ENCODE assay signal across 25 cellular contexts in the genomic region with DNA sequence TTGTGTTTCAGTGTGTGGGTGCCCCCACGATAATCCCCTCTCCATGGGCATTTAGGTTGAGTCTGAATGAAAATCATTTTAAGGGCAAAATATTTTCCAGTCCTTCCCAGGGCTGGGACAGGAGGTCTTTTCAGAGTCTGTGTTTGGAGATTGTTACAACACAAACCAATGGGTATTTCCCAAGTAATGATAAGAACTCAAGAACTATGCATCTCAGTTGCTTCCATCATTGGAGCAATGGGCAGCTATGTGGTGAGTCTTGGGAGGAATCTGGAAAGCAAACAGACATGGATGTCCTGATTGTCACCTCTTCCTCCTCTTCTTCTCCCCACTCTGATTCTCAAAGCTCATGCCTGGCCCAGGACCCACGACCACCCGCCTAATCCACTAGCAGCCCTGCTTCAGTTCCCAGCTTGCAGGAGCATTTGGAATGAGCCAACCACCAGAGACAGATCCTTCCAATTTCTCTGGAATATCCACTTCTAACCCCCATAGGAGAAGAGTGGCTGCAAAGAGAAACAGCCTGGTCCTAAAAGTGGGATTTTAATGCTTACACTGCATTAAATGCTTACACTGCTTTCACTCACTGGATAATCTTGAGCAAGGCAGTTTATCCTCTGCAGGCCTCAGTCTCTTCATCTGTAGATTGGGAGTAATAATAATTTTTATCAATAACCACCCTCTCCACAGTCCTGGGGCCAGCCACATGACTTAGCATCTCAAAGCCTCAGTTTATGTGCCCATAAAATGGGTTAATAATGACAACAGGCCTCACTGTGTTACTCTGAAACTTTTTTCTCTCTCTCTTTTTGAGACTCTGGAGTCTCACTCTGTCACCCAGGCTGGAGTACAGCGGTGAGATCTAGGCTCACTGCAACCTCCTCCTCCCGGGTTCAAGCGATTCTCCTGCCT.
"Had no signal": no experiment of that assay in that cellular context is flagged by ENCODE, and none has a peak within 500 bp of the region (broad histone marks: within the 10 kb centered on the region; RNA-seq: fewer than 3 reads in every experiment).

No MANE protein-coding gene starts in this region.

- H3K4me3 ChIP-seq: heart left ventricle, lung, thyroid gland had no signal

- DNase-seq: activated CD4-positive, alpha-beta T cell treated with anti-CD3 and anti-CD28 coated beads, Interleukin-2, amount 10 ng/mL, durations not matched to agents 7 days and 5 days; activated CD4-positive, CD25-positive, alpha-beta regulatory T cell treated with anti-CD3 and anti-CD28 coated beads, Interleukin-2, amount 50 U/mL, for 72 hours; activated CD8-positive, alpha-beta memory T cell treated with anti-CD3 and anti-CD28 coated beads, Interleukin-2, amount 10 ng/mL, durations not matched to agents 7 days and 5 days; activated CD8-positive, alpha-beta T cell treated with anti-CD3 and anti-CD28 coated beads for 36 hours; activated effector memory CD4-positive, alpha-beta T cell treated with anti-CD3 and anti-CD28 coated beads, Interleukin-2, amount 50 U/mL, for 16 hours; activated naive CD4-positive, alpha-beta T cell treated with anti-CD3 and anti-CD28 coated beads, Interleukin-2, amount 10 ng/mL, durations not matched to agents 7 days and 5 days; activated T-cell treated with anti-CD3 and anti-CD28 coated beads for 4 hours; anterior cingulate cortex; central memory CD4-positive, alpha-beta T cell; effector memory CD4-positive, alpha-beta T cell; retina; stimulated activated CD4-positive, alpha-beta T cell treated with anti-CD3 and anti-CD28 coated beads, Interleukin-12 subunit alpha, Interleukin-12 subunit beta, amount 100 ng/mL, for 4 hours; stimulated activated CD4-positive, alpha-beta T cell treated with anti-CD3 and anti-CD28 coated beads, Interleukin-4, amount 100 ng/mL, for 4 hours; stimulated activated naive CD8-positive, alpha-beta T cell treated with anti-CD3 and anti-CD28 coated beads, Interleukin-15, Interleukin-2, amounts not matched to agents 100 U/mL and 50 U/mL, for 24 hours; substantia nigra; T-cell; WERI-Rb-1 had no signal

- H3K27ac ChIP-seq: thyroid gland, WERI-Rb-1 had no signal

- FAIRE-seq: colon, kidney, TTC549 had no signal

- H3K27me3 ChIP-seq: thyroid gland had no signal

- H3K9me3 ChIP-seq: thyroid gland had no signal

- H3K4me1 ChIP-seq: heart left ventricle, thyroid gland had no signal

- ATAC-seq: activated CD8-positive, alpha-beta memory T cell treated with anti-CD3 and anti-CD28 coated beads, Interleukin-2, amount 10 ng/mL, durations not matched to agents 7 days and 5 days; activated CD8-positive, alpha-beta T cell treated with anti-CD3 and anti-CD28 coated beads for 36 hours; esophagus mucosa; naive thymus-derived CD8-positive, alpha-beta T cell; stimulated activated naive CD8-positive, alpha-beta T cell treated with anti-CD3 and anti-CD28 coated beads, Interleukin-15, Interleukin-2, amounts not matched to agents 100 U/mL and 50 U/mL, for 24 hours; T-cell had no signal

- H3K36me3 ChIP-seq: heart left ventricle, thyroid gland, WERI-Rb-1 had no signal
